In the genomic region with DNA sequence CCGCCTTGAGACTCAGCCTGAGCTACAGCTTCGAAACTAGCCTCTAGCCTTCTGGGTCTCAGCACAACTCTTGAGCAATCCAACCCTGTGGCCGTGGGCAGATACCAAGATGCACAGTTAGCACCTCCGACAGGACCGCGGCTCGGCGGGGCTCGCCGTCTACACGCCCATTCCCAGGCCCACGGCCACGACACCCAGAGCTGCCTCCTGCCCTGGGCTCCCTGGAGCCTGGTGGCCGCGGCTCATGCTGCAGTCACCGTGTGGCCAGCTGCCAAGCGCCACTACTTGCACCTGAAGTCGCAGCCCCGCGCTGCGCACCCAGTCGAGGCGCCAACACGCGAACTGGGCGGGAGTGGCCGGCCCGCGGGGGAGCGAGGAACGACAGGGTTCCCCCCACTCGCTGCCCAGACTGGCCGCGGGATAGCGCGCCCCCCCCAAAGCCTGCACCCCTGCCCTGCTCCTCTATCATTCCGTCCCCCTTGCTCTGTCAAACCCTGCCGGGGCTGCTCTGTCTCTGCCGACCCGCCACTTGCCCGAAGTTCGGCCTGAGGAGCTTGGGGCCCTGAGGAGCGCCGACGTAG, we compare ENCODE assay signal across 8 cellular contexts.
A peak's percentile ranks its signal among the peaks of the same experiment; 100 is the strongest.
DNase-seq lines count a peak whose midpoint lies in the region; ATAC-seq and TF ChIP-seq lines count a peak whose summit lies in the region.

No MANE protein-coding gene starts in this region.

- ATAC-seq in HG03139 (IDR thresholded peaks at IDR 0.05; ENCODE audit: unreplicated experiment): peak; percentile 3

- DNase-seq in NCI-H748 (lab: John Stamatoyannopoulos, UW; ENCODE audit: unreplicated experiment) (peak; percentile 44), NCI-H748 treated with DMSO at 0.1 percent for 48 hours (lab: John Stamatoyannopoulos, UW) (no peak), SHP77 treated with DMSO at 0.1 percent for 48 hours (lab: John Stamatoyannopoulos, UW) (peak; percentile 4), cardiac fibroblast (ENCODE audit: low read depth in 2 of 2) (peak; percentile 45 to 50), left kidney (ENCODE audit: low read depth, low spot score) (peak; percentile 61), amniotic stem cell (lab: John Stamatoyannopoulos, UW) (no peak)
- DNase-seq in stimulated activated CD8-positive, alpha-beta memory T cell treated with anti-CD3 and anti-CD28 coated beads, Interleukin-4, amount 100 ng/mL, for 24 hours (ENCODE audit: low read depth): peak; percentile 18

- no peak for TF ChIP-seq CTCF in cardiac fibroblast (IDR thresholded peaks at IDR 0.05; ENCODE audit: low read depth, low read length)

- peak overlapping the region; percentile 98 for H3K4me3 ChIP-seq in cardiac fibroblast (replicated peaks in 1 of 2; ENCODE audit: low read depth in 2 of 2, low read length in 2 of 2)

Comparison
In these comparisons a context has a peak if more than half of its experiments do, and no peak if none do; other contexts are left out.
1. DNase-seq: peak in NCI-H748 (single experiment), SHP77 treated with DMSO at 0.1 percent for 48 hours (single experiment), cardiac fibroblast (2 of 2), left kidney (single experiment) and stimulated activated CD8-positive, alpha-beta memory T cell treated with anti-CD3 and anti-CD28 coated beads, Interleukin-4, amount 100 ng/mL, for 24 hours (single experiment); none in NCI-H748 treated with DMSO at 0.1 percent for 48 hours (single experiment) and amniotic stem cell (single experiment).